10 cellular contexts compared by ENCODE assay signal in the genomic region with DNA sequence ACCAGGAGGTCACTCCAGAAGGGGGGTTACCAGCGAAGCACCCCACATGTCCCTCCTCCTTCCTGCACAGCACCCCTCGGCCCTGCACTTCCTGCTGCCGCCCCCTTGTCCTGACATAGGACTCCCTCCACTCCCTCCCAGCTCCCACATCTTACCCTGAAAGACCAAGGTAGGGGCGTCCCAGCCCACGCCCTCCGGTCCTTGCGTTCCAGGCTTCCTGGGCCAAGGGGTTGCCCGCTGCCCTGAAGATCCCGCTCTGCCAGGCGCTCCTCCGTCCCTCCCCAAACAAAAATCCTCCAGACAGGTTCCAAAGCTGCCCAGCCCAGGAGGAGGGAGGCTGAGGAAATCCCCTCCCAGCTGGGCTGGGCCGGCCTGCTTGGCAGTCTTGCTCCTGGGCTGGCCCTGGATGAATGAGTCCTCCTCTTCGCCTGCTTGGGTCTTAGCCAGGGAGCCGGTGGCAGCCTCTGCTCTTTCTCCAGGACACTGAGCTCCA. TPM values are rescaled to one million over a fixed set of nuclear protein-coding genes. Genes with fewer than 3 reads are reported as not detected.
A peak's percentile ranks its signal among the peaks of the same experiment; 100 is the strongest.
DNase-seq lines count a peak whose midpoint lies in the region; ATAC-seq and TF ChIP-seq lines count a peak whose summit lies in the region.
"Had no signal": no experiment of that assay in that cellular context is flagged by ENCODE, and none has a peak within 500 bp of the region (broad histone marks: within the 10 kb centered on the region; RNA-seq: fewer than 3 reads in every experiment).

A gene with protein sequence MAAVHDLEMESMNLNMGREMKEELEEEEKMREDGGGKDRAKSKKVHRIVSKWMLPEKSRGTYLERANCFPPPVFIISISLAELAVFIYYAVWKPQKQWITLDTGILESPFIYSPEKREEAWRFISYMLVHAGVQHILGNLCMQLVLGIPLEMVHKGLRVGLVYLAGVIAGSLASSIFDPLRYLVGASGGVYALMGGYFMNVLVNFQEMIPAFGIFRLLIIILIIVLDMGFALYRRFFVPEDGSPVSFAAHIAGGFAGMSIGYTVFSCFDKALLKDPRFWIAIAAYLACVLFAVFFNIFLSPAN (minus strand): TSS at position 304 of the 493 bp plus-strand sequence. CDS start 22,618 bp downstream, outside the sequence.

- intact Hi-C loops in left ventricle myocardium inferior (cut with micrococcal nuclease): no loop called here

- H3K4me3 ChIP-seq in left ventricle myocardium inferior (peak within 1 kb of the TSS; percentile 60), rectal smooth muscle tissue (ENCODE audit: low read length) (peak within 1 kb of the TSS; percentile 67)

- TF ChIP-seq CTCF in left ventricle myocardium inferior (IDR thresholded peaks at IDR 0.05; ENCODE audit: borderline replicate concordance): no peak

- H3K4me1 ChIP-seq in left ventricle myocardium inferior: peaks cover 15% of the 10 kb centered on the region
- no peaks in the 10 kb centered on the region for H3K4me1 ChIP-seq in rectal smooth muscle tissue (ENCODE audit: control insufficient read depth, insufficient read depth, low read length)

- H3K27me3 ChIP-seq in left ventricle myocardium inferior (ENCODE audit: low read depth) (no peaks in the 10 kb centered on the region), rectal smooth muscle tissue (ENCODE audit: control insufficient read depth, insufficient read depth, low read length) (no peaks in the 10 kb centered on the region)

- H3K9me3 ChIP-seq in left ventricle myocardium inferior (replicated peaks): no peaks in the 10 kb centered on the region

- H3K27ac ChIP-seq in left ventricle myocardium inferior (replicated peaks) (no peak within 1 kb of the TSS), rectal smooth muscle tissue (ENCODE audit: low read depth, low read length) (no peak within 1 kb of the TSS)

- H3K36me3 ChIP-seq in left ventricle myocardium inferior: no peaks in the 10 kb centered on the region
- H3K36me3 ChIP-seq in rectal smooth muscle tissue (ENCODE audit: control insufficient read depth, insufficient read depth, low read length): no peaks in the 10 kb centered on the region

- ATAC-seq in HG02798 (IDR thresholded peaks at IDR 0.05; ENCODE audit: poor library complexity, unreplicated experiment): no peak
- no peak for ATAC-seq in HG03175 (IDR thresholded peaks at IDR 0.05; ENCODE audit: unreplicated experiment)

- DNase-seq in EL: peak; percentile 52
- peak in 52 of 56 donors; percentile 7 to 87 (median 64) for DNase-seq in amygdala (lab: John Stamatoyannopoulos, UW)
- DNase-seq in left ventricle myocardium inferior: peak; percentile 54
- DNase-seq in NCI-H748 (lab: John Stamatoyannopoulos, UW; ENCODE audit: unreplicated experiment): no peak
- DNase-seq in effector CD8-positive, alpha-beta T cell (lab: John Stamatoyannopoulos, UW): no peak
- DNase-seq: activated CD4-positive, alpha-beta T cell treated with anti-CD3 and anti-CD28 coated beads, Interleukin-2, amount 10 ng/mL, durations not matched to agents 24 days and 14 days; stimulated activated CD8-positive, alpha-beta memory T cell treated with anti-CD3 and anti-CD28 coated beads, Interleukin-4, amount 100 ng/mL, for 48 hours had no signal

- H3K9ac ChIP-seq in rectal smooth muscle tissue (ENCODE audit: low read length): peak within 1 kb of the TSS; percentile 34

RNA-seq across cellular contexts. Expression of the gene that starts here (rescaled TPM):
- not detected for total RNA-seq in left ventricle myocardium inferior
- total RNA-seq: activated CD4-positive, alpha-beta T cell treated with anti-CD3 and anti-CD28 coated beads, Interleukin-2, amount 10 ng/mL, durations not matched to agents 24 days and 14 days had no signal

Comparison
In these comparisons a context has a peak if more than half of its experiments do, and no peak if none do; other contexts are left out.
1. Peak in DNase-seq and H3K4me3 ChIP-seq in left ventricle myocardium inferior; RNA of the gene not detected or under 1 TPM.
2. DNase-seq: peak in EL (single experiment) and amygdala (52 of 56); none in NCI-H748 (single experiment) and effector CD8-positive, alpha-beta T cell (single experiment).